Comparison of ENCODE assay signal across 8 cellular contexts in genomic region chr4:184287697-184288255, GRCh38.
DNase-seq lines count a peak whose midpoint lies in the region; FAIRE-seq and TF ChIP-seq lines count a peak whose summit lies in the region.

No MANE protein-coding gene starts in this region.

- H3K9ac ChIP-seq in kidney (ENCODE audit: low read length in 2 of 2) = peak overlapping the region in 1 of 2 donors; percentile 8

- DNase-seq in A172 (ENCODE audit: low spot score) = peak; percentile 23
- DNase-seq in ascending aorta (ENCODE audit: low spot score in 2 of 2) = no peak
- DNase-seq in kidney = no peak
- no peak for DNase-seq in KG1 (lab: John Stamatoyannopoulos, UW)
- DNase-seq in GDM1 (lab: John Stamatoyannopoulos, UW) = no peak
- DNase-seq in activated gamma-delta T cell (lab: John Stamatoyannopoulos, UW) = no peak

- FAIRE-seq in kidney (lab: Jason Lieb, UNC) = no peak

- H3K4me3 ChIP-seq in ascending aorta (no peak overlapping the region), kidney (ENCODE audit: low read length in 2 of 2) (no peak overlapping the region), thymus (ENCODE audit: low read length) (no peak overlapping the region)

- no peaks in the 10 kb centered on the region for H3K36me3 ChIP-seq in ascending aorta
- H3K36me3 ChIP-seq in kidney (ENCODE audit: control insufficient read depth in 1 of 2, insufficient read depth in 2 of 2, low read length in 2 of 2) = no peaks in the 10 kb centered on the region
- H3K36me3 ChIP-seq in thymus (ENCODE audit: control insufficient read depth, insufficient read depth) = no peaks in the 10 kb centered on the region

- intact Hi-C loops in ascending aorta (cut with DNase I) = loop anchor here (1.0 kb wide), 1 partner anchor 251 kb away; no protein-coding TSS in a partner anchor
- intact Hi-C loops in kidney (cut with DNase I) = no loop called here

- no peaks in the 10 kb centered on the region for H3K27me3 ChIP-seq in ascending aorta
- H3K27me3 ChIP-seq in thymus (ENCODE audit: control insufficient read depth, insufficient read depth) = no peaks in the 10 kb centered on the region

- H3K9me3 ChIP-seq in ascending aorta = no peaks in the 10 kb centered on the region
- H3K9me3 ChIP-seq in kidney (ENCODE audit: control insufficient read depth in 1 of 2, low read length in 2 of 2) = no peaks in the 10 kb centered on the region
- H3K9me3 ChIP-seq in thymus (ENCODE audit: control insufficient read depth) = no peaks in the 10 kb centered on the region

- WGBS in thymus = 53% methylated on average over 5 of the region's 5 CpGs

- TF ChIP-seq POLR2A in GM18526 (IDR thresholded peaks at IDR 0.05; ENCODE audit: extremely low read depth, insufficient read length) = peak; percentile 9

- H3K27ac ChIP-seq in ascending aorta (no peak overlapping the region), kidney (ENCODE audit: low read depth in 2 of 2, low read length in 2 of 2) (no peak overlapping the region), thymus (ENCODE audit: low read depth) (peak overlapping the region; percentile 18)

- TF ChIP-seq CTCF in ascending aorta (IDR thresholded peaks at IDR 0.05) (peak; percentile 8 to 48 (median 14)), kidney (IDR thresholded peaks at IDR 0.05; ENCODE audit: borderline replicate concordance, extremely low read depth, insufficient read depth) (peak; percentile 37)

- H3K4me1 ChIP-seq in ascending aorta (peaks cover 0 to 3% of the 10 kb centered on the region in 2 donors), kidney (ENCODE audit: control insufficient read depth in 1 of 2, insufficient read depth in 1 of 2, low read depth in 1 of 2, low read length in 2 of 2) (peaks cover 0 to 7% of the 10 kb centered on the region in 2 donors), thymus (ENCODE audit: control insufficient read depth, insufficient read depth, low read length) (peaks cover 4% of the 10 kb centered on the region)
